8 cellular contexts compared by ENCODE assay signal in genomic region chr2:61536723-61537581, GRCh38. TPM values are rescaled to one million over a fixed set of nuclear protein-coding genes. Genes with fewer than 3 reads are reported as not detected.
DNase-seq lines count a peak whose midpoint lies in the region; ATAC-seq and TF ChIP-seq lines count a peak whose summit lies in the region.

No MANE protein-coding gene starts in this region.

- H3K27ac ChIP-seq in left ventricle myocardium inferior (replicated peaks): peak overlapping the region; percentile 96

- no peaks in the 10 kb centered on the region for H3K9me3 ChIP-seq in left ventricle myocardium inferior (replicated peaks)

- no peaks in the 10 kb centered on the region for H3K27me3 ChIP-seq in left ventricle myocardium inferior (ENCODE audit: low read depth)

- peak overlapping the region; percentile 81 for H3K4me3 ChIP-seq in left ventricle myocardium inferior

- POLR2A ChIA-PET in T-cell (lab: Charles Lee): interaction anchor here (0.6 to 1.5 kb wide), 5 partner anchors 13 to 348 kb away, joined by 3 to 4 read pairs (median 4); no protein-coding TSS in a partner anchor

- H3K4me1 ChIP-seq in left ventricle myocardium inferior: peaks cover 49% of the 10 kb centered on the region

- intact Hi-C loops in left ventricle myocardium inferior (cut with micrococcal nuclease): no loop called here

- H3K27me3 Mint-ChIP-seq in T-cell (peaks cover 0 to 1% of the 10 kb centered on the region in 2 donors), progenitor cell of endocrine pancreas (no peaks in the 10 kb centered on the region)

- H3K4me1 Mint-ChIP-seq in T-cell (peaks cover 40 to 47% (median 43%) of the 10 kb centered on the region in 3 donors), progenitor cell of endocrine pancreas (ENCODE audit: low read depth) (peaks cover 27% of the 10 kb centered on the region)

- H3K4me3 Mint-ChIP-seq in T-cell (peak overlapping the region; percentile 90 to 99 (median 93)), progenitor cell of endocrine pancreas (ENCODE audit: low read depth) (peak overlapping the region; percentile 99)

- peak; percentile 18 for DNase-seq in NCI-H1092 (lab: John Stamatoyannopoulos, UW)
- DNase-seq in T-cell: peak; percentile 62 to 90 (median 84)
- DNase-seq in amniotic stem cell (lab: John Stamatoyannopoulos, UW): peak; percentile 69
- peak; percentile 66 for DNase-seq in left ventricle myocardium inferior
- DNase-seq in progenitor cell of endocrine pancreas (ENCODE audit: low spot score, unreplicated experiment): peak; percentile 68
- peak; percentile 89 for DNase-seq in ureter (ENCODE audit: low spot score)

- H3K9me3 Mint-ChIP-seq in T-cell (no peaks in the 10 kb centered on the region), progenitor cell of endocrine pancreas (ENCODE audit: low read depth) (no peaks in the 10 kb centered on the region)

- CTCF ChIA-PET in T-cell (lab: Charles Lee): interaction anchor here (0.6 to 1.6 kb wide), 3 partner anchors 43 to 116 kb away, joined by 3 to 4 read pairs (median 4); no protein-coding TSS in a partner anchor

- H3K27ac Mint-ChIP-seq in T-cell (peak overlapping the region; percentile 99 to 100), progenitor cell of endocrine pancreas (peak overlapping the region; percentile 100)

- TF ChIP-seq POLR2A in GM10847 (IDR thresholded peaks at IDR 0.05; ENCODE audit: extremely low read depth, insufficient read length): peak; percentile 42

- TF ChIP-seq CTCF in left ventricle myocardium inferior (IDR thresholded peaks at IDR 0.05; ENCODE audit: borderline replicate concordance) (no peak), progenitor cell of endocrine pancreas (IDR thresholded peaks at IDR 0.05; ENCODE audit: unreplicated experiment) (no peak)

- ATAC-seq in HG02588 (IDR thresholded peaks at IDR 0.05; ENCODE audit: unreplicated experiment): peak; percentile 46
- ATAC-seq in T-cell (replicated peaks in 1 of 4): peak; percentile 60 to 63 (median 62)

- peaks cover under 1% of the 10 kb centered on the region for H3K36me3 ChIP-seq in left ventricle myocardium inferior

- H3K36me3 Mint-ChIP-seq in T-cell: peaks cover 3% of the 10 kb centered on the region
- H3K36me3 Mint-ChIP-seq in progenitor cell of endocrine pancreas (ENCODE audit: insufficient read depth): peaks cover 6% of the 10 kb centered on the region

RNA-seq across cellular contexts. Expression of gene XPO1, which starts 1.2 kb away (rescaled TPM):
- total RNA-seq in T-cell (100 to 1,000 TPM; 116 to 142 (median 130) TPM), left ventricle myocardium inferior (68.5 TPM), progenitor cell of endocrine pancreas (224 and 236 TPM in 2 replicates), ureter (201 TPM)

Comparison
In these comparisons a context has a peak if more than half of its experiments do, and no peak if none do; other contexts are left out.
1. Peak in every context shown above with its lines: DNase-seq, ATAC-seq, H3K4me3 ChIP-seq and H3K27ac ChIP-seq.
2. DNase-seq: peak in every context shown above with its lines; median percentile 89 in ureter; 84 in T-cell; 69 in amniotic stem cell; 68 in progenitor cell of endocrine pancreas; 66 in left ventricle myocardium inferior; 18 in NCI-H1092.